Comparison of ENCODE assay signal across 30 cellular contexts in the genomic region with DNA sequence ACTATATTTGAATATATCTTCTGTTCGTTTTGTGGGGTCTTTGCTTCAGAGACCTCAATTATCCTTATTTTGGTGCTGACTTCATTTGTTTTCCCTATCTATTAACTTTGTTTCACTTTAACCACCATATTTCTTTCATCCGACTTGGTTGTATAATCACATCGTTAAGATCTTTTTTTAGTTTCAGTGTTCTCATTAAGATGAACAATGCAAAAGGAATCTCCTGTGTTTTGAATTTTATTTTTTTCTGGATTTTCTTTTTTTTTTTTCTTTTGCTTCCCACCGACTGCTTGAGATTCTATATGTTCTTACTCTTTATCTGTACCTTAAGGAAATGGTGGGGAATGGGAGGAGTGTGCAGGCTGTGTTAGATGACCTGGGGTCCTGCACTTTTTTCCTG. TPM values are rescaled to one million over a fixed set of nuclear protein-coding genes. Genes with fewer than 3 reads are reported as not detected.
DNase-seq lines count a peak whose midpoint lies in the region; ATAC-seq and TF ChIP-seq lines count a peak whose summit lies in the region.
"Had no signal": no experiment of that assay in that cellular context is flagged by ENCODE, and none has a peak within 500 bp of the region (broad histone marks: within the 10 kb centered on the region; RNA-seq: fewer than 3 reads in every experiment).

No MANE protein-coding gene starts in this region.

- TF ChIP-seq POLR2A in IMR-90 (IDR thresholded peaks at IDR 0.05; ENCODE audit: low read depth, low read length), result no peak

- H3K4me3 ChIP-seq in IMR-90 (ENCODE audit: insufficient read depth, low read depth, low read length) (peak overlapping the region; percentile 16; the same call in 1 of the 2 replicates), osteoblast (ENCODE audit: insufficient read depth, low read length) (peak overlapping the region; percentile 38)
- H3K4me3 ChIP-seq: BLaER1 treated with 17β-estradiol and CSF1 and Interleukin-3, amounts not matched to agents 10 nM and 100 nM; GM12878; heart right ventricle; SJCRH30; transverse colon had no signal

- in situ Hi-C loops in IMR-90 (cut with MboI; ENCODE audit: low sequenced_read_pairs) (no loop called here), GM13977 (cut with MboI; ENCODE audit: low pct_unique_long_range_greater_than_20kb, low sequenced_read_pairs, unreplicated experiment) (no loop called here)

- ATAC-seq in IMR-90 (ENCODE audit: low read depth), result peak; percentile 51
- ATAC-seq in HG02588 (IDR thresholded peaks at IDR 0.05; ENCODE audit: unreplicated experiment), result no peak
- ATAC-seq in HG02885 (IDR thresholded peaks at IDR 0.05; ENCODE audit: poor library complexity, unreplicated experiment), result no peak
- ATAC-seq: activated T-cell treated with anti-CD3 and anti-CD28 coated beads, Interleukin-2, amount 50 U/mL, for 4 hours; foreskin keratinocyte; GM12878; heart right ventricle; naive thymus-derived CD4-positive, alpha-beta T cell had no signal

- dilution Hi-C loops in IMR-90 (cut with HindIII; ENCODE audit: low sequenced_read_pairs, unreplicated experiment), result no loop called here

- H2AK9ac ChIP-seq in IMR-90 (replicated peaks; ENCODE audit: low read depth, low read length, poor library complexity), result no peak overlapping the region

- no TSS peak for BruUV-seq in IMR-90 (replicated peaks; lab: Mats Ljungman, UMichigan)

- H4K8ac ChIP-seq in IMR-90 (ENCODE audit: low read depth in 2 of 2, low read length in 2 of 2), result peak overlapping the region; percentile 35 to 87; a peak in 3 of 4 replicates

- CTCF ChIA-PET in IMR-90 (lab: Yijun Ruan, JAX), result interaction anchor here (0.9 kb wide), 1 partner anchor 43 kb away, joined by 3 read pairs; no protein-coding TSS in a partner anchor

- H3K9me1 ChIP-seq in IMR-90 (ENCODE audit: insufficient read depth, low read length), result no peaks in the 10 kb centered on the region

- H3K18ac ChIP-seq in IMR-90 (ENCODE audit: low read depth, low read length), result peak overlapping the region; percentile 99

- H3K4me2 ChIP-seq in IMR-90 (ENCODE audit: low read depth, low read length), result peak overlapping the region; percentile 98
- peak overlapping the region; percentile 78 for H3K4me2 ChIP-seq in osteoblast (ENCODE audit: insufficient read depth, low read length)
- H3K4me2 ChIP-seq: BLaER1 treated with 17β-estradiol and CSF1 and Interleukin-3, amounts not matched to agents 10 nM and 100 nM had no signal

- H3K56ac ChIP-seq in IMR-90 (ENCODE audit: extremely low read depth, insufficient read depth, low read length), result peak overlapping the region; percentile 83

- peak overlapping the region; percentile 69; the same call in 1 of the 3 replicates for H2BK15ac ChIP-seq in IMR-90 (ENCODE audit: low read depth, low read length)

- H4K91ac ChIP-seq in IMR-90 (ENCODE audit: insufficient read depth, low read depth, low read length), result peak overlapping the region; percentile 54

- POLR2A ChIA-PET in IMR-90 (lab: Charles Lee; ENCODE audit: unreplicated experiment), result no interaction called here

- peak overlapping the region; percentile 90 for H3K4ac ChIP-seq in IMR-90 (ENCODE audit: low read depth, low read length)

- H3K4me1 ChIP-seq in IMR-90 (ENCODE audit: control insufficient read depth, insufficient read depth, low read length) (peaks cover 3% of the 10 kb centered on the region), osteoblast (ENCODE audit: insufficient read depth, low read length) (peaks cover 15% of the 10 kb centered on the region)
- H3K4me1 ChIP-seq: BLaER1 treated with 17β-estradiol and CSF1 and Interleukin-3, amounts not matched to agents 10 nM and 100 nM; foreskin keratinocyte; heart right ventricle; transverse colon had no signal

- no peaks in the 10 kb centered on the region for H3K79me2 ChIP-seq in osteoblast (ENCODE audit: insufficient read depth, low read length)

- DNase-seq in AG08396 (ENCODE audit: low spot score) (peak; percentile 17), IMR-90 (peak; percentile 13), fibroblast of gingiva (ENCODE audit: low read depth) (peak; percentile 4), osteoblast (ENCODE audit: insufficient read length, low spot score, missing footprints) (peak; percentile 3), GM13977 (ENCODE audit: low spot score) (no peak), T1000 (lab: John Stamatoyannopoulos, UW) (no peak)
- DNase-seq: activated CD4-positive, alpha-beta T cell treated with anti-CD3 and anti-CD28 coated beads for 4 hours; activated naive CD4-positive, alpha-beta T cell; activated T-cell treated with anti-CD3 and anti-CD28 coated beads, Interleukin-2, amount 50 U/mL, for 4 hours; COR-L47; cortex of kidney; DMS79; foreskin keratinocyte; H9; heart right ventricle; naive thymus-derived CD4-positive, alpha-beta T cell; NCI-H1105 treated with DMSO at 0.1 percent for 48 hours; NCI-H2081; NCI-H226; retina; SJCRH30; stimulated activated CD4-positive, alpha-beta T cell treated with anti-CD3 and anti-CD28 coated beads, Interleukin-12 subunit alpha, Interleukin-12 subunit beta, amount 100 ng/mL, for 4 hours; stimulated activated naive CD4-positive, alpha-beta T cell treated with Interleukin-2 at 50 U/mL for 16 hours; T-helper 1 cell; transverse colon had no signal

- TF ChIP-seq RAD21 in IMR-90 (IDR thresholded peaks at IDR 0.05; ENCODE audit: low read length), result no peak

- peak overlapping the region; percentile 51; the same call in 1 of the 2 replicates for H3K9ac ChIP-seq in IMR-90 (ENCODE audit: low read depth, low read length)
- H3K9ac ChIP-seq: BLaER1 treated with 17β-estradiol and CSF1 and Interleukin-3, amounts not matched to agents 10 nM and 100 nM had no signal

- H3K36me3 ChIP-seq in IMR-90 (ENCODE audit: control insufficient read depth, insufficient read depth, low read length) (no peaks in the 10 kb centered on the region), osteoblast (ENCODE audit: insufficient read depth, low read length) (no peaks in the 10 kb centered on the region)
- H3K36me3 ChIP-seq: BLaER1 treated with 17β-estradiol and CSF1 and Interleukin-3, amounts not matched to agents 10 nM and 100 nM; heart right ventricle; SJCRH30; transverse colon had no signal

- H2BK20ac ChIP-seq in IMR-90 (ENCODE audit: low read depth, low read length), result peak overlapping the region; percentile 98

- peak overlapping the region; percentile 78 for H2AFZ ChIP-seq in IMR-90 (replicated peaks; ENCODE audit: low read length, poor library complexity)
- H2AFZ ChIP-seq in osteoblast (ENCODE audit: low read length), result peak overlapping the region; percentile 65

- TF ChIP-seq CTCF in IMR-90 (conservative IDR thresholded peaks at IDR 0.05; ENCODE audit: low read depth, low read length), result no peak
- TF ChIP-seq CTCF in osteoblast (IDR thresholded peaks at IDR 0.05; ENCODE audit: extremely low read depth, low read depth, low read length), result no peak
- TF ChIP-seq CTCF in GM13977 (IDR thresholded peaks at IDR 0.05; ENCODE audit: extremely low read depth, insufficient read depth, missing control alignments), result no peak

- peak overlapping the region; percentile 100 for H4K5ac ChIP-seq in IMR-90 (ENCODE audit: low read depth, low read length)

- peak overlapping the region; percentile 98 for H2BK120ac ChIP-seq in IMR-90 (ENCODE audit: low read depth, low read length)

- no peaks in the 10 kb centered on the region for H4K20me1 ChIP-seq in IMR-90 (ENCODE audit: insufficient read depth, low read length)
- no peaks in the 10 kb centered on the region for H4K20me1 ChIP-seq in osteoblast (ENCODE audit: insufficient read depth, low read length)
- H4K20me1 ChIP-seq: BLaER1 treated with 17β-estradiol and CSF1 and Interleukin-3, amounts not matched to agents 10 nM and 100 nM had no signal

- peak overlapping the region; percentile 94; the same call in 1 of the 2 replicates for H3K23ac ChIP-seq in IMR-90 (ENCODE audit: low read depth, low read length)

- H3K27me3 ChIP-seq in IMR-90 (ENCODE audit: control insufficient read depth, insufficient read depth, low read length) (no peaks in the 10 kb centered on the region), osteoblast (ENCODE audit: insufficient read depth, low read length) (no peaks in the 10 kb centered on the region)
- H3K27me3 ChIP-seq: BLaER1 treated with 17β-estradiol and CSF1 and Interleukin-3, amounts not matched to agents 10 nM and 100 nM; SJCRH30; transverse colon had no signal

- no CpG with 5 or more reads among the region's 4 CpGs for WGBS in IMR-90 (ENCODE audit: extremely low coverage in 2 of 2, insufficient read length in 1 of 2), 2 experiments

- no peaks in the 10 kb centered on the region for H3K9me3 ChIP-seq in IMR-90 (ENCODE audit: control insufficient read depth, insufficient read depth, low read length)
- H3K9me3 ChIP-seq in osteoblast (ENCODE audit: low read depth, low read length), result no peaks in the 10 kb centered on the region
- H3K9me3 ChIP-seq: BLaER1 treated with 17β-estradiol and CSF1 and Interleukin-3, amounts not matched to agents 10 nM and 100 nM; SJCRH30; transverse colon had no signal

- H3K79me1 ChIP-seq in IMR-90 (ENCODE audit: low read depth in 1 of 2, low read length in 2 of 2), result no peaks in the 10 kb centered on the region

- H3K14ac ChIP-seq in IMR-90 (replicated peaks; ENCODE audit: low read depth, low read length), result peak overlapping the region; percentile 97

- peak overlapping the region; percentile 58; the same call in 1 of the 2 replicates for H2AK5ac ChIP-seq in IMR-90 (ENCODE audit: low read depth, low read length)

- peak overlapping the region; percentile 100 for H2BK5ac ChIP-seq in IMR-90 (ENCODE audit: low read depth, low read length, poor library complexity, severe bottlenecking)

- H3K27ac ChIP-seq in IMR-90 (ENCODE audit: insufficient read depth, low read length), result peak overlapping the region; percentile 80
- peak overlapping the region; percentile 97 for H3K27ac ChIP-seq in osteoblast (ENCODE audit: low read depth, low read length)
- H3K27ac ChIP-seq: BLaER1 treated with 17β-estradiol and CSF1 and Interleukin-3, amounts not matched to agents 10 nM and 100 nM; foreskin keratinocyte; heart right ventricle; SJCRH30; transverse colon had no signal

- intact Hi-C loops in IMR-90 (cut with micrococcal nuclease), result no loop called here

TF ChIP-seq in IMR-90, 13 proteins besides CTCF, POLR2A, EP300 and RAD21:
- TF ChIP-seq NFE2L2 (IDR thresholded peaks at IDR 0.05; ENCODE audit: low read depth, low read length) (no peak), MAFK (IDR thresholded peaks at IDR 0.05; ENCODE audit: low read depth, low read length) (no peak), SMC3 (IDR thresholded peaks at IDR 0.05; ENCODE audit: low read depth, low read length) (no peak), CHD1 (IDR thresholded peaks at IDR 0.05; ENCODE audit: low read depth, low read length) (no peak), RCOR1 (IDR thresholded peaks at IDR 0.05; ENCODE audit: insufficient replicate concordance, low read length) (no peak)

RNA-seq across cellular contexts. Expression of a gene that starts 43.4 kb away (rescaled TPM):
- total RNA-seq in IMR-90 (2012; rRNA removed) (0.90 and 1.1 TPM in 2 replicates), osteoblast (2.5 and 7.1 TPM in 2 replicates)
- polyA plus RNA-seq in IMR-90 (2012; rRNA removed), result 0.19 and 0.24 TPM in 2 replicates
- 0.05 and 0.15 TPM in 2 replicates for polyA plus RNA-seq in IMR-90 (2012; cell fraction: cytosol; rRNA removed)
- polyA plus RNA-seq in IMR-90 (2012; cell fraction: nucleus; rRNA removed; ENCODE audit: low replicate concordance), result 0.02 and 0.26 TPM in 2 replicates
- total RNA-seq: activated CD8-positive, alpha-beta memory T cell treated with anti-CD3 and anti-CD28 coated beads for 36 hours; activated T-cell treated with anti-CD3 and anti-CD28 coated beads, Interleukin-2, amount 50 U/mL, for 4 hours; GM12878 had no signal
- polyA plus RNA-seq: GM12878 had no signal

Comparison
In these comparisons a context has a peak if more than half of its experiments do, and no peak if none do; other contexts are left out.
1. DNase-seq: peak in AG08396 (single experiment), IMR-90 (single experiment), fibroblast of gingiva (single experiment) and osteoblast (single experiment); none in GM13977 (single experiment) and T1000 (single experiment).